In genomic region chr16:56910654-56911539, GRCh38 we compare ENCODE assay signal across 10 cellular contexts. TPM values are rescaled to one million over a fixed set of nuclear protein-coding genes. Genes with fewer than 3 reads are reported as not detected.
DNase-seq lines count a peak whose midpoint lies in the region; ATAC-seq and TF ChIP-seq lines count a peak whose summit lies in the region.
"Had no signal": no experiment of that assay in that cellular context is flagged by ENCODE, and none has a peak within 500 bp of the region (broad histone marks: within the 10 kb centered on the region; RNA-seq: fewer than 3 reads in every experiment).

No MANE protein-coding gene starts in this region.

- H3K4ac ChIP-seq in IMR-90 (ENCODE audit: low read depth, low read length) = peak overlapping the region; percentile 81; the same call in 1 of the 2 replicates

- 0 out of 4 replicates have a peak, but pooled peaks cover 0 to 3% of the 10 kb centered on the region in 2 experiments for H3K79me1 ChIP-seq in IMR-90 (ENCODE audit: low read depth in 1 of 2, low read length in 2 of 2)

- intact Hi-C loops in IMR-90 (cut with micrococcal nuclease) = no loop called here

- H3K56ac ChIP-seq in IMR-90 (ENCODE audit: extremely low read depth, insufficient read depth, low read length) = no peak overlapping the region

- peak overlapping the region; percentile 14; the same call in 1 of the 2 replicates for H4K5ac ChIP-seq in IMR-90 (ENCODE audit: low read depth, low read length)

- H2AK9ac ChIP-seq in IMR-90 (replicated peaks; ENCODE audit: low read depth, low read length, poor library complexity) = no peak overlapping the region

- H3K9me3 ChIP-seq in IMR-90 (ENCODE audit: control insufficient read depth, insufficient read depth, low read length) = no peaks in the 10 kb centered on the region
- H3K9me3 ChIP-seq in HAP-1 = no peaks in the 10 kb centered on the region
- H3K9me3 ChIP-seq: tibial artery had no signal

- no peaks in the 10 kb centered on the region for H3K36me3 Mint-ChIP-seq in activated naive CD8-positive, alpha-beta T cell treated with anti-CD3 and anti-CD28 coated beads for 36 hours

- peak overlapping the region; percentile 96; the same call in 1 of the 2 replicates for H2AK5ac ChIP-seq in IMR-90 (ENCODE audit: low read depth, low read length)

- 0 out of 2 replicates have a peak overlapping the region, but pooled peaks have one; percentile 1 for H3K23ac ChIP-seq in IMR-90 (ENCODE audit: low read depth, low read length)

- no peak for TF ChIP-seq POLR2A in IMR-90 (IDR thresholded peaks at IDR 0.05; ENCODE audit: low read depth, low read length)

- peak overlapping the region; percentile 19; the same call in 1 of the 2 replicates for H2BK20ac ChIP-seq in IMR-90 (ENCODE audit: low read depth, low read length)

- H3K9me3 Mint-ChIP-seq in activated naive CD8-positive, alpha-beta T cell treated with anti-CD3 and anti-CD28 coated beads for 36 hours = no peaks in the 10 kb centered on the region

- POLR2A ChIA-PET in BJ (lab: Charles Lee) (interaction anchor here (0.5 to 1.8 kb wide), 3 partner anchors 21 to 88 kb away, joined by 6 to 16 read pairs (median 12); partner anchors contain the start of gene HERPUD1), IMR-90 (lab: Charles Lee; ENCODE audit: unreplicated experiment) (interaction anchor here (1.1 kb wide), 2 partner anchors 21 to 22 kb away, joined by 3 to 4 read pairs; no protein-coding TSS in a partner anchor)

- H4K8ac ChIP-seq in IMR-90 (ENCODE audit: low read depth in 2 of 2, low read length in 2 of 2) = peak overlapping the region; percentile 22 to 49; a peak in 3 of 4 replicates

- in situ Hi-C loops in IMR-90 (cut with MboI; ENCODE audit: low sequenced_read_pairs) (no loop called here), HAP-1 (cut with MboI; ENCODE audit: low sequenced_read_pairs) (no loop called here)

- TF ChIP-seq CTCF in BJ (IDR thresholded peaks at IDR 0.05; ENCODE audit: insufficient read depth, low read depth, low read length) (no peak), IMR-90 (conservative IDR thresholded peaks at IDR 0.05; ENCODE audit: low read depth, low read length) (no peak)

- ATAC-seq in IMR-90 (ENCODE audit: low read depth) = peak; percentile 4; the same call in 1 of the 2 replicates
- no peak for ATAC-seq in HG02571 (IDR thresholded peaks at IDR 0.05; ENCODE audit: unreplicated experiment)
- ATAC-seq in GM21447 (IDR thresholded peaks at IDR 0.05; ENCODE audit: unreplicated experiment) = no peak

- no peak overlapping the region for H3K9ac ChIP-seq in IMR-90 (ENCODE audit: low read depth, low read length)

- peaks cover 30% of the 10 kb centered on the region for H3K4me1 Mint-ChIP-seq in activated naive CD8-positive, alpha-beta T cell treated with anti-CD3 and anti-CD28 coated beads for 36 hours

- peak overlapping the region; percentile 23; the same call in 1 of the 2 replicates for H4K91ac ChIP-seq in IMR-90 (ENCODE audit: insufficient read depth, low read depth, low read length)

- BruUV-seq in IMR-90 (replicated peaks; lab: Mats Ljungman, UMichigan) = no TSS peak

- dilution Hi-C loops in IMR-90 (cut with HindIII; ENCODE audit: low sequenced_read_pairs, unreplicated experiment) = no loop called here

- CTCF ChIA-PET in BJ (lab: Yijun Ruan, JAX) = interaction anchor here (0.8 to 1.9 kb wide), 3 partner anchors 14 to 135 kb away, joined by 3 to 5 read pairs (median 4); no protein-coding TSS in a partner anchor
- CTCF ChIA-PET in IMR-90 (lab: Yijun Ruan, JAX) = interaction anchor here (0.7 kb wide), 1 partner anchor 25 kb away, joined by 3 read pairs; no protein-coding TSS in a partner anchor

- TF ChIP-seq RAD21 in IMR-90 (IDR thresholded peaks at IDR 0.05; ENCODE audit: low read length) = no peak

- peak overlapping the region; percentile 26; the same call in 1 of the 2 replicates for H3K18ac ChIP-seq in IMR-90 (ENCODE audit: low read depth, low read length)

- H3K4me3 Mint-ChIP-seq in activated naive CD8-positive, alpha-beta T cell treated with anti-CD3 and anti-CD28 coated beads for 36 hours = no peak overlapping the region

- H3K36me3 ChIP-seq in BJ (ENCODE audit: control insufficient read depth, insufficient read depth, low read length) (no peaks in the 10 kb centered on the region), IMR-90 (ENCODE audit: control insufficient read depth, insufficient read depth, low read length) (no peaks in the 10 kb centered on the region), HAP-1 (replicated peaks) (no peaks in the 10 kb centered on the region)
- H3K36me3 ChIP-seq: tibial artery had no signal

- DNase-seq in BJ (ENCODE audit: low read depth) (peak; percentile 81), IMR-90 (peak; percentile 93), left kidney (ENCODE audit: low read depth, low spot score) (peak; percentile 17), NCI-H524 (lab: John Stamatoyannopoulos, UW) (no peak), HAP-1 (ENCODE audit: low spot score in 2 of 2) (no peak)
- no peak for DNase-seq in activated naive CD8-positive, alpha-beta T cell treated with anti-CD3 and anti-CD28 coated beads for 36 hours

- peak overlapping the region; percentile 7 for H2BK5ac ChIP-seq in IMR-90 (ENCODE audit: low read depth, low read length, poor library complexity, severe bottlenecking)

- 89% methylated on average over 4 of the region's 12 CpGs; no CpG with 5 or more reads in 1 of the 2 experiments for WGBS in IMR-90 (ENCODE audit: extremely low coverage in 2 of 2, insufficient read length in 1 of 2), 2 experiments

- peak overlapping the region; percentile 18; the same call in 1 of the 2 replicates for H3K14ac ChIP-seq in IMR-90 (replicated peaks; ENCODE audit: low read depth, low read length)

- H3K27me3 Mint-ChIP-seq in activated naive CD8-positive, alpha-beta T cell treated with anti-CD3 and anti-CD28 coated beads for 36 hours = peaks cover 4% of the 10 kb centered on the region

- H3K9me1 ChIP-seq in IMR-90 (ENCODE audit: insufficient read depth, low read length) = peaks cover 23% of the 10 kb centered on the region

- H3K27ac Mint-ChIP-seq in activated naive CD8-positive, alpha-beta T cell treated with anti-CD3 and anti-CD28 coated beads for 36 hours = peak overlapping the region; percentile 42

- H2BK120ac ChIP-seq in IMR-90 (ENCODE audit: low read depth, low read length) = peak overlapping the region; percentile 84; the same call in 1 of the 2 replicates

- 0 out of 3 replicates have a peak overlapping the region, but pooled peaks have one; percentile 12 for H2BK15ac ChIP-seq in IMR-90 (ENCODE audit: low read depth, low read length)

- peak overlapping the region; percentile 7; the same call in 1 of the 2 replicates for H3K27ac ChIP-seq in IMR-90 (ENCODE audit: insufficient read depth, low read length)
- H3K27ac ChIP-seq: tibial artery had no signal

- no peaks in the 10 kb centered on the region for H3K27me3 ChIP-seq in BJ (ENCODE audit: control insufficient read depth, insufficient read depth, low read length)
- H3K27me3 ChIP-seq in IMR-90 (ENCODE audit: control insufficient read depth, insufficient read depth, low read length) = no peaks in the 10 kb centered on the region; the same call in 1 of the 2 replicates
- H3K27me3 ChIP-seq in HAP-1 (ENCODE audit: low read depth) = no peaks in the 10 kb centered on the region
- H3K27me3 ChIP-seq: tibial artery had no signal

- peaks cover 24% of the 10 kb centered on the region for H3K4me1 ChIP-seq in IMR-90 (ENCODE audit: control insufficient read depth, insufficient read depth, low read length)
- peaks cover 4% of the 10 kb centered on the region; the same call in 1 of the 2 replicates for H3K4me1 ChIP-seq in HAP-1

- H3K4me3 ChIP-seq in BJ (ENCODE audit: low read depth, low read length) (no peak overlapping the region), IMR-90 (ENCODE audit: insufficient read depth, low read depth, low read length) (no peak overlapping the region), HAP-1 (no peak overlapping the region)
- H3K4me3 ChIP-seq: tibial artery had no signal

- peak overlapping the region; percentile 66 for H2AFZ ChIP-seq in IMR-90 (replicated peaks; ENCODE audit: low read length, poor library complexity)

- no peak overlapping the region; the same call in 1 of the 2 replicates for H3K4me2 ChIP-seq in IMR-90 (ENCODE audit: low read depth, low read length)

- H4K20me1 ChIP-seq in IMR-90 (ENCODE audit: insufficient read depth, low read length) = no peaks in the 10 kb centered on the region

TF ChIP-seq in IMR-90, 13 proteins besides CTCF, POLR2A, EP300 and RAD21:
- no peak for TF ChIP-seq RFX5 (IDR thresholded peaks at IDR 0.05; ENCODE audit: low read depth, low read length)
- peak; percentile 96 for TF ChIP-seq RCOR1 (IDR thresholded peaks at IDR 0.05; ENCODE audit: insufficient replicate concordance, low read length)
- peak; percentile 96 for TF ChIP-seq CEBPB (IDR thresholded peaks at IDR 0.05; ENCODE audit: low read depth, low read length)
- TF ChIP-seq MAFK (IDR thresholded peaks at IDR 0.05; ENCODE audit: low read depth, low read length) = no peak

RNA-seq across cellular contexts. Expression of gene HERPUD1, which starts 21.0 kb away (rescaled TPM):
- polyA plus RNA-seq in BJ (2011; rRNA removed) (306 and 363 TPM in 2 replicates), IMR-90 (2012; rRNA removed) (122 and 130 TPM in 2 replicates)
- polyA minus RNA-seq in BJ (2011; rRNA and poly(A)+ RNA removed) = 217 and 356 TPM in 2 replicates
- 83.3 and 148 TPM in 2 replicates for total RNA-seq in IMR-90 (2012; rRNA removed)
- 188 and 191 TPM in 2 replicates for polyA plus RNA-seq in IMR-90 (2012; cell fraction: cytosol; rRNA removed)
- polyA plus RNA-seq in IMR-90 (2012; cell fraction: nucleus; rRNA removed; ENCODE audit: low replicate concordance) = 154 and 210 TPM in 2 replicates
- total RNA-seq in activated naive CD8-positive, alpha-beta T cell treated with anti-CD3 and anti-CD28 coated beads for 36 hours = 100 to 1,000 TPM; 143 to 149 TPM

RNA-seq across cellular contexts. Expression of gene SLC12A3, which starts 45.9 kb away (rescaled TPM):
- polyA plus RNA-seq in BJ (2011; rRNA removed) (not detected in 2 replicates), IMR-90 (2012; rRNA removed) (not detected in 2 replicates)
- polyA minus RNA-seq in BJ (2011; rRNA and poly(A)+ RNA removed) = not detected in 2 replicates
- total RNA-seq in IMR-90 (2012; rRNA removed) = not detected in 2 replicates
- not detected in 2 replicates for polyA plus RNA-seq in IMR-90 (2012; cell fraction: cytosol; rRNA removed)
- polyA plus RNA-seq in IMR-90 (2012; cell fraction: nucleus; rRNA removed; ENCODE audit: low replicate concordance) = not detected in 2 replicates
- total RNA-seq in activated naive CD8-positive, alpha-beta T cell treated with anti-CD3 and anti-CD28 coated beads for 36 hours = under 1 TPM in 1 of 2 experiments, not detected in 1; 0.04 TPM
- total RNA-seq: endothelial cell of umbilical vein had no signal
- polyA plus RNA-seq: endothelial cell of umbilical vein had no signal

RNA-seq across cellular contexts. Expression of gene CETP, which starts 50.9 kb away (rescaled TPM):
- 0.04 and 0.07 TPM in 2 replicates for polyA plus RNA-seq in BJ (2011; rRNA removed)
- polyA minus RNA-seq in BJ (2011; rRNA and poly(A)+ RNA removed) = not detected in 2 replicates
- total RNA-seq in IMR-90 (2012; rRNA removed) = not detected in 2 replicates
- polyA plus RNA-seq in IMR-90 (2012; rRNA removed) = not detected in 2 replicates
- not detected in 2 replicates for polyA plus RNA-seq in IMR-90 (2012; cell fraction: cytosol; rRNA removed)
- 0.07 and 0.18 TPM in 2 replicates for polyA plus RNA-seq in IMR-90 (2012; cell fraction: nucleus; rRNA removed; ENCODE audit: low replicate concordance)
- total RNA-seq in activated naive CD8-positive, alpha-beta T cell treated with anti-CD3 and anti-CD28 coated beads for 36 hours = under 1 TPM in 1 of 2 experiments, not detected in 1; 0.12 TPM

Comparison
In these comparisons a context has a peak if more than half of its experiments do, and no peak if none do; other contexts are left out.
1. DNase-seq: peak in BJ (single experiment), IMR-90 (single experiment) and left kidney (single experiment); none in activated naive CD8-positive, alpha-beta T cell treated with anti-CD3 and anti-CD28 coated beads for 36 hours (single experiment), NCI-H524 (0 of 2) and HAP-1 (0 of 2).